ENCODE assay signal across 13 cellular contexts in the genomic region with DNA sequence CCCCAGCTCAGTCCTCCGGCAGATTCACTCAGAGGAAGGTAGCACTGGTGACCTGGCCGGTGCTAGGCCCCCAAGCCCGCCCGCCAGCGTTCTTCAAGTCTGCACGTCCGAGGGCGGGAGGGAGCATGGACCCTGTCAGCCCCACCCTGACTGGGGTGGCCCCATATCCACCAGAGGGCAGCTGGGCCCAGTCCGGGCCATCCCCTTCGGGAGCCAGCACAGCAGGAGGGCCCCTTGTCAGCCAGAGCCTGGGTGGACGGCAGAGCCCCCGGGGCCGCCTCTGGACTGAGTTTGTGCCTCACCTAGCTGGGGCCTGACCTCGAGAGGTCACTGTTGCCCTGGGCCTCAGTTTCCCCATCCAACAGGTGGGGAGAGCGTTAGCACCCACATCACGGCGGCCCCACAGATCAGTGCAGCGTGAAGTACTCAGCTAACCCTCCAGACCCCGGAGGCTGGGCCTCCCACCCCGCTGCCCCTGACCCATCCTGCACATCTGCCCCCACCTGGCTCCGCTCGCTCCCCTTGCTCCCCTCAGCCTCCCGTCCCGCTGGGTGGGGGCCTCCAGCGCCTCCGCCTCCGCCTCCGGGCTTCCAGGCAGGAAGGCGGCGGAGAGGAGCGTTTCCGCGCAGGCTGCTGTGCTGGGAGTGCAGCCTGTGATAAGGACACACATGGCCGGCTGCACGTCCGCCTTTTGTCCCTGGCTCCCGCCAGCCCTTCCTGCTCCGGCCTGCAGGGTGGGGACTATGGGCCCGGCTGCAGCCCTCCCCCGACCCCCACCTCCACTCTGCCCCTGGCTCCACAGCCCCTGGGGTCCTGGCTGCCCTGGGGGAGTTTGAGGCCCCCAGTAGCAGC. TPM values are rescaled to one million over a fixed set of nuclear protein-coding genes. Genes with fewer than 3 reads are reported as not detected.
DNase-seq lines count a peak whose midpoint lies in the region; ATAC-seq and TF ChIP-seq lines count a peak whose summit lies in the region.
"Had no signal": no experiment of that assay in that cellular context is flagged by ENCODE, and none has a peak within 500 bp of the region (broad histone marks: within the 10 kb centered on the region; RNA-seq: fewer than 3 reads in every experiment).

No MANE protein-coding gene starts in this region.

- TF ChIP-seq CTCF in GM13977 (IDR thresholded peaks at IDR 0.05; ENCODE audit: extremely low read depth, insufficient read depth, missing control alignments) (peak; percentile 24), choroid plexus epithelial cell (conservative IDR thresholded peaks at IDR 0.05; ENCODE audit: low read depth, low read length) (no peak), smooth muscle cell (IDR thresholded peaks at IDR 0.05; ENCODE audit: borderline replicate concordance, insufficient read depth, poor library complexity, severe bottlenecking) (no peak), PC-3 (conservative IDR thresholded peaks at IDR 0.05; ENCODE audit: low read depth, low read length) (no peak)

- no peak for DNase-seq in GM13977 (ENCODE audit: low spot score)
- DNase-seq in choroid plexus epithelial cell (ENCODE audit: low read depth): peak; percentile 36
- peak; percentile 34 to 44 for DNase-seq in left colon
- no peak for DNase-seq in smooth muscle cell (lab: John Stamatoyannopoulos, UW; ENCODE audit: unreplicated experiment)
- no peak for DNase-seq in effector memory CD4-positive, alpha-beta T cell
- DNase-seq in PC-3: no peak
- DNase-seq in NCI-H2107 treated with DMSO at 0.1 percent for 48 hours (lab: John Stamatoyannopoulos, UW; ENCODE audit: unreplicated experiment): no peak
- DNase-seq: activated T-cell treated with anti-CD3 and anti-CD28 coated beads, Interleukin-2, amount 50 U/mL, for 1 hour; IMR-90; midbrain; NCI-H524; stimulated activated CD4-positive, alpha-beta T cell treated with anti-CD3 and anti-CD28 coated beads, Interleukin-2, amount 100 ng/mL, for 48 hours had no signal

- no peaks in the 10 kb centered on the region for H3K9me2 ChIP-seq in PC-3 (replicated peaks; ENCODE audit: low read length)

- 70% methylated on average over 32 of the region's 40 CpGs for WGBS in smooth muscle cell (ENCODE audit: low lambda C conversion rate)

- POLR2A ChIA-PET in PC-3 (lab: Charles Lee; ENCODE audit: unreplicated experiment): no interaction called here

- H3K9ac ChIP-seq in smooth muscle cell (ENCODE audit: low read depth) (no peak overlapping the region), PC-3 (ENCODE audit: low read length) (no peak overlapping the region)

- H3F3A ChIP-seq in smooth muscle cell (ENCODE audit: low read depth) (no peaks in the 10 kb centered on the region), PC-3 (ENCODE audit: low read length, unreplicated experiment) (no peaks in the 10 kb centered on the region)

- H4K20me1 ChIP-seq in smooth muscle cell (ENCODE audit: low read depth): no peaks in the 10 kb centered on the region
- H4K20me1 ChIP-seq in PC-3 (ENCODE audit: low read length): no peaks in the 10 kb centered on the region

- H3K4me1 ChIP-seq in smooth muscle cell (ENCODE audit: low read depth): peaks cover 6% of the 10 kb centered on the region
- peaks cover 8% of the 10 kb centered on the region for H3K4me1 ChIP-seq in effector memory CD4-positive, alpha-beta T cell (ENCODE audit: control insufficient read depth, insufficient read depth, low read length, poor library complexity, severe bottlenecking)
- peaks cover 5% of the 10 kb centered on the region for H3K4me1 ChIP-seq in PC-3 (ENCODE audit: insufficient read depth, low read length)

- H3K4me2 ChIP-seq in smooth muscle cell (peak overlapping the region; percentile 68), PC-3 (ENCODE audit: low read length) (no peak overlapping the region)

- CTCF ChIA-PET in PC-3 (lab: Charles Lee): no interaction called here

- in situ Hi-C loops in GM13977 (cut with MboI; ENCODE audit: low pct_unique_long_range_greater_than_20kb, low sequenced_read_pairs, unreplicated experiment): no loop called here

- H3K27ac ChIP-seq in smooth muscle cell (ENCODE audit: low read depth) (no peak overlapping the region), PC-3 (ENCODE audit: low read length) (no peak overlapping the region)
- no peak overlapping the region for H3K27ac ChIP-seq in effector memory CD4-positive, alpha-beta T cell (ENCODE audit: insufficient read depth, low read length, poor library complexity, severe bottlenecking)

- H2AFZ ChIP-seq in smooth muscle cell (ENCODE audit: low read depth) (peak overlapping the region; percentile 59), PC-3 (ENCODE audit: low read length) (no peak overlapping the region)

- no peaks in the 10 kb centered on the region for H3K79me2 ChIP-seq in smooth muscle cell (ENCODE audit: low read depth)
- no peaks in the 10 kb centered on the region for H3K79me2 ChIP-seq in PC-3 (ENCODE audit: low read length)

- H3K27me3 ChIP-seq in smooth muscle cell (ENCODE audit: low read depth): no peaks in the 10 kb centered on the region
- H3K27me3 ChIP-seq in effector memory CD4-positive, alpha-beta T cell (replicated peaks; ENCODE audit: control insufficient read depth, insufficient read depth, low read length, poor library complexity, severe bottlenecking): peaks cover 24% of the 10 kb centered on the region
- H3K27me3 ChIP-seq in PC-3 (ENCODE audit: low read length): no peaks in the 10 kb centered on the region

- no TSS peak for BruUV-seq in PC-3 (replicated peaks; lab: Mats Ljungman, UMichigan)

- H3K4me3 ChIP-seq in choroid plexus epithelial cell (ENCODE audit: low read depth, low read length) (no peak overlapping the region), smooth muscle cell (no peak overlapping the region), PC-3 (ENCODE audit: low read length) (no peak overlapping the region)
- no peak overlapping the region for H3K4me3 ChIP-seq in effector memory CD4-positive, alpha-beta T cell (ENCODE audit: insufficient read depth, low read depth, low read length, poor library complexity, severe bottlenecking)

- intact Hi-C loops in left colon (cut with DNase I, micrococcal nuclease) (no loop called here), PC-3 (cut with micrococcal nuclease) (no loop called here)

- H3K36me3 ChIP-seq in smooth muscle cell (ENCODE audit: low read depth): no peaks in the 10 kb centered on the region
- no peaks in the 10 kb centered on the region for H3K36me3 ChIP-seq in effector memory CD4-positive, alpha-beta T cell (ENCODE audit: control insufficient read depth, insufficient read depth, low read length)
- no peaks in the 10 kb centered on the region for H3K36me3 ChIP-seq in PC-3 (ENCODE audit: low read depth, low read length)

- H3K9me3 ChIP-seq in smooth muscle cell (replicated peaks; ENCODE audit: low read depth) (no peaks in the 10 kb centered on the region), PC-3 (ENCODE audit: low read length) (no peaks in the 10 kb centered on the region)
- H3K9me3 ChIP-seq in effector memory CD4-positive, alpha-beta T cell (ENCODE audit: control insufficient read depth, low read length): no peaks in the 10 kb centered on the region

- ATAC-seq in left colon: peak; percentile 46
- no peak for ATAC-seq in PC-3
- no peak for ATAC-seq in GM19467 (IDR thresholded peaks at IDR 0.05; ENCODE audit: unreplicated experiment)

RNA-seq across cellular contexts. Expression of gene EGFL7, which starts 16.6 kb away (rescaled TPM):
- 10 to 100 TPM; 14.3 to 17.2 TPM for total RNA-seq in left colon
- 60.3 and 61.8 TPM in 2 replicates for total RNA-seq in smooth muscle cell
- 196 and 239 TPM in 2 replicates for polyA plus RNA-seq in smooth muscle cell
- 23.1 and 29.5 TPM in 2 replicates for total RNA-seq in PC-3 (2014; rRNA removed)

RNA-seq across cellular contexts. Expression of gene AGPAT2, which starts 41.1 kb away (rescaled TPM):
- 100 to 1,000 TPM; 152 to 211 TPM for total RNA-seq in left colon
- 42.9 and 48.6 TPM in 2 replicates for total RNA-seq in smooth muscle cell
- 105 and 122 TPM in 2 replicates for polyA plus RNA-seq in smooth muscle cell
- 103 and 106 TPM in 2 replicates for total RNA-seq in PC-3 (2014; rRNA removed)

Comparison
In these comparisons a context has a peak if more than half of its experiments do, and no peak if none do; other contexts are left out.
1. DNase-seq: peak in choroid plexus epithelial cell (single experiment) and left colon (2 of 2); none in GM13977 (single experiment), smooth muscle cell (single experiment), effector memory CD4-positive, alpha-beta T cell (0 of 3), PC-3 (single experiment) and NCI-H2107 treated with DMSO at 0.1 percent for 48 hours (single experiment).